ENCODE assay signal across 22 cellular contexts in the genomic region with DNA sequence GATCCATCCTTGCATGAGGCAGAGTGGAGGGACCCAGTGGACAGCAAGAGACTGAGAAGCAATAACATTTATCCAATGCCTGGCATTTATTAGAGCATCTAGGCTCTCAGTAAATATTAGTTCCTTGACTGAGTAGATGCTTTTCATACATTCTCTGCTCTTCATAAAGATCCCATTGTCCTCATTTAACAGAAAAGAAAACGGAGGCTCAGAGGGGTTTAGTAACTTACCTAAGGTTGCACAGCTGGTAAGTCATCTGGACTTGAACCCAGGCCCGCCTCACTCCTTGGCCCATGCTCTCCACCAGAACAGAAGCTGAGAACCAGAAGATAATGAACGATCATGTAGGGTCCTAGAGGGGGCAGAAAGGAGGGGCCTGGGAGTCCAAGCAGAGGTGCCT.
"Had no signal": no experiment of that assay in that cellular context is flagged by ENCODE, and none has a peak within 500 bp of the region (broad histone marks: within the 10 kb centered on the region; RNA-seq: fewer than 3 reads in every experiment).

No MANE protein-coding gene starts in this region.

- H3K4me1 ChIP-seq: gastroesophageal sphincter, prostate gland, thyroid gland, upper lobe of right lung had no signal

- H3K4me3 ChIP-seq: gastroesophageal sphincter, heart left ventricle, prostate gland, thyroid gland, upper lobe of right lung had no signal

- H3K36me3 ChIP-seq: prostate gland had no signal

- H3K4me3 Mint-ChIP-seq: activated naive CD4-positive, alpha-beta T cell treated with anti-CD3 and anti-CD28 coated beads for 36 hours; activated T-cell treated with anti-CD3 and anti-CD28 coated beads, Interleukin-2, amount 50 U/mL, for 4 hours; endodermal cell; stimulated activated naive CD8-positive, alpha-beta T cell treated with anti-CD3 and anti-CD28 coated beads, Interleukin-15, Interleukin-2, amounts not matched to agents 100 ng/mL and 50 ng/mL, for 24 hours had no signal

- H3K27ac ChIP-seq: epithelial cell of prostate, gastroesophageal sphincter, heart left ventricle, prostate gland, thyroid gland, upper lobe of right lung had no signal

- H3K27me3 Mint-ChIP-seq: naive B cell; stimulated activated naive CD8-positive, alpha-beta T cell treated with anti-CD3 and anti-CD28 coated beads, Interleukin-15, Interleukin-2, amounts not matched to agents 100 ng/mL and 50 ng/mL, for 24 hours had no signal

- DNase-seq: activated CD4-positive, alpha-beta T cell treated with anti-CD3 and anti-CD28 coated beads, Interleukin-2, amount 50 U/mL, for 1 hour; activated CD4-positive, CD25-positive, alpha-beta regulatory T cell treated with anti-CD3 and anti-CD28 coated beads, Interleukin-2, amount 50 U/mL, for 72 hours; activated naive CD4-positive, alpha-beta T cell treated with anti-CD3 and anti-CD28 coated beads for 36 hours; activated T-cell treated with anti-CD3 and anti-CD28 coated beads, Interleukin-2, amount 50 U/mL, for 4 hours; amygdala; cerebellar nuclear complex; cortex of kidney; heart left ventricle; islet precursor cell; left cardiac atrium; naive B cell; stimulated activated CD4-positive, alpha-beta T cell treated with anti-CD3 and anti-CD28 coated beads, Interleukin-4, amount 100 ng/mL, for 24 hours; substantia nigra; T-helper 1 cell; thyroid gland; upper lobe of right lung; WERI-Rb-1 had no signal

- H3K9me3 Mint-ChIP-seq: activated T-cell treated with anti-CD3 and anti-CD28 coated beads, Interleukin-2, amount 50 U/mL, for 4 hours; endodermal cell had no signal

- ATAC-seq: activated T-cell treated with anti-CD3 and anti-CD28 coated beads, Interleukin-2, amount 50 U/mL, for 4 hours; gastroesophageal sphincter; heart left ventricle; left cardiac atrium had no signal

- H3K27me3 ChIP-seq: gastroesophageal sphincter, heart left ventricle, thyroid gland, upper lobe of right lung had no signal

- H3K9me3 ChIP-seq: gastroesophageal sphincter, heart left ventricle, prostate gland, thyroid gland, upper lobe of right lung had no signal

- H3K27ac Mint-ChIP-seq: activated naive CD4-positive, alpha-beta T cell treated with anti-CD3 and anti-CD28 coated beads for 36 hours; stimulated activated naive CD8-positive, alpha-beta T cell treated with anti-CD3 and anti-CD28 coated beads, Interleukin-15, Interleukin-2, amounts not matched to agents 100 ng/mL and 50 ng/mL, for 24 hours had no signal
